9 cellular contexts compared by ENCODE assay signal in the genomic region with DNA sequence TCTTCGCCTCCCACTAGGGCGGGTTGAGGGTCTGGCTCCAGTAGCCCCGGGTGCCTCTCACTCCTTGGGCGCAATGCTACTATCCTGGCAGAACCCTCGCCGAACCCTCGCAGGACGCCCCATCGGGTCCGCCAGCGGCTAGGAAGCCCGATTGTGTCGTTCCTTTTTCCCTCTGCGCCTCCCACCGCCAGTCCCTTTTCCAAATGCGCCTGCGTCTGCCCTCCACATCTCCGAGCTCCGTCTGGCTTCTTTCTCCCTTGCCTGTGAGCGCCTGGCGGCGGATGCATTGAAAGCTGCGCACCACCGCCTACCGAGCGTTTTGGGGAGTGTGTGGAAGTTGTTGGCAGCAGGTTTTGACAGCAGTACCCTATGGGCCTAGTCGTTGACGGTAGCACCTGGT. TPM values are rescaled to one million over a fixed set of nuclear protein-coding genes. Genes with fewer than 3 reads are reported as not detected.
DNase-seq lines count a peak whose midpoint lies in the region; ATAC-seq and TF ChIP-seq lines count a peak whose summit lies in the region.
"Had no signal": no experiment of that assay in that cellular context is flagged by ENCODE, and none has a peak within 500 bp of the region (broad histone marks: within the 10 kb centered on the region; RNA-seq: fewer than 3 reads in every experiment).

No MANE protein-coding gene starts in this region.

- H3K4me1 ChIP-seq in mesenchymal stem cell (ENCODE audit: control insufficient read depth, insufficient read depth, low read depth, low read length), result peaks cover 7% of the 10 kb centered on the region
- H3K4me1 ChIP-seq in uterus, result no peaks in the 10 kb centered on the region

- H3K27me3 ChIP-seq in mesenchymal stem cell (ENCODE audit: control insufficient read depth in 1 of 2, insufficient read depth in 1 of 2, low read length in 2 of 2) (peaks cover 0 to 12% of the 10 kb centered on the region in 2 experiments), uterus (no peaks in the 10 kb centered on the region)

- TF ChIP-seq POLR2A in uterus (IDR thresholded peaks at IDR 0.05), result no peak

- TF ChIP-seq CTCF in uterus (IDR thresholded peaks at IDR 0.05), result peak; percentile 15 to 48 (median 32)

- no peaks in the 10 kb centered on the region for H3K79me1 ChIP-seq in mesenchymal stem cell (replicated peaks; ENCODE audit: low read length, poor library complexity, severe bottlenecking)

- H3K27ac ChIP-seq in mesenchymal stem cell (ENCODE audit: low read length, poor library complexity, severe bottlenecking) (no peak overlapping the region), uterus (no peak overlapping the region)
- H3K27ac ChIP-seq: 22Rv1 had no signal

- H3K9ac ChIP-seq in mesenchymal stem cell (ENCODE audit: low read length), result peak overlapping the region; percentile 80

- 55% methylated on average over 21 of the region's 28 CpGs for WGBS in mesenchymal stem cell

- no peak overlapping the region for H3K18ac ChIP-seq in mesenchymal stem cell (ENCODE audit: low read depth in 1 of 2, low read length in 2 of 2)

- no peak overlapping the region for H3K4ac ChIP-seq in mesenchymal stem cell (ENCODE audit: low read depth in 1 of 2, low read length in 2 of 2)

- H4K8ac ChIP-seq in mesenchymal stem cell (ENCODE audit: low read length), result no peak overlapping the region

- H2BK5ac ChIP-seq in mesenchymal stem cell (ENCODE audit: low read depth, low read length, poor library complexity, severe bottlenecking), result no peak overlapping the region

- H3K4me2 ChIP-seq in mesenchymal stem cell (ENCODE audit: low read length, poor library complexity, severe bottlenecking), result peak overlapping the region; percentile 89

- H3K36me3 ChIP-seq in mesenchymal stem cell (ENCODE audit: control insufficient read depth in 1 of 2, insufficient read depth in 2 of 2, low read depth in 1 of 2, low read length in 2 of 2), result peaks cover 1 to 6% of the 10 kb centered on the region in 2 experiments
- no peaks in the 10 kb centered on the region for H3K36me3 ChIP-seq in uterus

- intact Hi-C loops in uterus (cut with DNase I; ENCODE audit: low total_unique reads), result no loop called here

- H3K23ac ChIP-seq in mesenchymal stem cell (ENCODE audit: low read length in 2 of 2), result no peak overlapping the region

- H3K14ac ChIP-seq in mesenchymal stem cell (ENCODE audit: low read length in 2 of 2), result no peak overlapping the region

- H2BK15ac ChIP-seq in mesenchymal stem cell (ENCODE audit: low read depth, poor library complexity, severe bottlenecking), result no peak overlapping the region

- H2AFZ ChIP-seq in mesenchymal stem cell (ENCODE audit: low read depth, low read length), result peak overlapping the region; percentile 46

- ATAC-seq in esophagus mucosa (peak; percentile 63), HG03460 (IDR thresholded peaks at IDR 0.05; ENCODE audit: unreplicated experiment) (no peak)

- H3K4me3 ChIP-seq in mesenchymal stem cell (ENCODE audit: insufficient read depth in 1 of 2, low read depth in 1 of 2, low read length in 2 of 2) (peak overlapping the region; percentile 55 to 80), uterus (peak overlapping the region; percentile 11 to 44)

- no peak overlapping the region for H2AK5ac ChIP-seq in mesenchymal stem cell (ENCODE audit: low read length, severe bottlenecking)

- H2BK120ac ChIP-seq in mesenchymal stem cell (ENCODE audit: low read depth, low read length), result no peak overlapping the region

- H2BK12ac ChIP-seq in mesenchymal stem cell (ENCODE audit: low read length in 2 of 2), result no peak overlapping the region

- H3K9me3 ChIP-seq in mesenchymal stem cell (ENCODE audit: control insufficient read depth, low read length) (peaks cover 1% of the 10 kb centered on the region), uterus (no peaks in the 10 kb centered on the region)

- DNase-seq in NCI-H2107 treated with DMSO at 0.1 percent for 48 hours (lab: John Stamatoyannopoulos, UW; ENCODE audit: unreplicated experiment), result peak; percentile 4
- no peak for DNase-seq in NCI-H2107 (lab: John Stamatoyannopoulos, UW)
- DNase-seq in mesenchymal stem cell, result peak; percentile 73
- peak; percentile 37 to 66 for DNase-seq in uterus
- no peak for DNase-seq in midbrain (lab: John Stamatoyannopoulos, UW)
- DNase-seq in stimulated activated CD8-positive, alpha-beta memory T cell treated with anti-CD3 and anti-CD28 coated beads, Interleukin-4, amount 100 ng/mL, for 48 hours, result no peak

- no peak overlapping the region for H4K91ac ChIP-seq in mesenchymal stem cell (ENCODE audit: low read length)

RNA-seq across cellular contexts. Expression of a gene that starts 1.0 kb away (rescaled TPM):
- 2.2 TPM for total RNA-seq in esophagus mucosa
- polyA plus RNA-seq in mesenchymal stem cell (2013, experiment 1 of 2), result 0.18 TPM
- polyA plus RNA-seq in mesenchymal stem cell (2013, experiment 2 of 2), result 0.23 TPM
- total RNA-seq in uterus, result 1 to 10 TPM in 2 of 4 donors, under 1 TPM in 1, not detected in 1; 0.26 to 7.4 (median 3.7) TPM

Comparison
In these comparisons a context has a peak if more than half of its experiments do, and no peak if none do; other contexts are left out.
1. DNase-seq: peak in NCI-H2107 treated with DMSO at 0.1 percent for 48 hours (single experiment), mesenchymal stem cell (single experiment) and uterus (2 of 2); none in NCI-H2107 (single experiment), midbrain (single experiment) and stimulated activated CD8-positive, alpha-beta memory T cell treated with anti-CD3 and anti-CD28 coated beads, Interleukin-4, amount 100 ng/mL, for 48 hours (single experiment).